8 cellular contexts compared by ENCODE assay signal in genomic region chr4:105060628-105061027, GRCh38.
A peak's percentile ranks its signal among the peaks of the same experiment; 100 is the strongest.
DNase-seq lines count a peak whose midpoint lies in the region; ATAC-seq, FAIRE-seq and TF ChIP-seq lines count a peak whose summit lies in the region.

No MANE protein-coding gene starts in this region.

- no peaks in the 10 kb centered on the region for H3K9me3 ChIP-seq in pancreas

- CTCF ChIA-PET in activated naive CD4-positive, alpha-beta T cell treated with anti-CD3 and anti-CD28 coated beads, Interleukin-2, amount 10 ng/mL, durations not matched to agents 7 days and 5 days (lab: Charles Lee), result interaction anchor here (1.3 kb wide), 1 partner anchor 80 kb away, joined by 4 read pairs; no protein-coding TSS in a partner anchor

- FAIRE-seq in GM12892 (lab: Jason Lieb, UNC) (no peak), pancreas (lab: Jason Lieb, UNC) (no peak)

- peak overlapping the region; percentile 73 for H3K27ac Mint-ChIP-seq in activated naive CD4-positive, alpha-beta T cell treated with anti-CD3 and anti-CD28 coated beads, Interleukin-2, amount 10 ng/mL, durations not matched to agents 7 days and 5 days
- H3K27ac Mint-ChIP-seq in chondrocyte (ENCODE audit: unreplicated experiment), result no peak overlapping the region

- H3K27ac ChIP-seq in HL-60 (replicated peaks) (peak overlapping the region; percentile 85), pancreas (peak overlapping the region in 2 of 4 donors; percentile 24 to 28)

- H3K27me3 Mint-ChIP-seq in activated naive CD4-positive, alpha-beta T cell treated with anti-CD3 and anti-CD28 coated beads, Interleukin-2, amount 10 ng/mL, durations not matched to agents 7 days and 5 days, result no peaks in the 10 kb centered on the region
- H3K27me3 Mint-ChIP-seq in chondrocyte (ENCODE audit: low read depth), result peaks cover 6% of the 10 kb centered on the region

- no peak overlapping the region for H3K4me3 Mint-ChIP-seq in activated naive CD4-positive, alpha-beta T cell treated with anti-CD3 and anti-CD28 coated beads, Interleukin-2, amount 10 ng/mL, durations not matched to agents 7 days and 5 days
- H3K4me3 Mint-ChIP-seq in chondrocyte (ENCODE audit: unreplicated experiment), result no peak overlapping the region

- H3K9me3 Mint-ChIP-seq in activated naive CD4-positive, alpha-beta T cell treated with anti-CD3 and anti-CD28 coated beads, Interleukin-2, amount 10 ng/mL, durations not matched to agents 7 days and 5 days, result no peaks in the 10 kb centered on the region
- peaks cover 2% of the 10 kb centered on the region for H3K9me3 Mint-ChIP-seq in chondrocyte (ENCODE audit: low read depth)

- H3K36me3 Mint-ChIP-seq in activated naive CD4-positive, alpha-beta T cell treated with anti-CD3 and anti-CD28 coated beads, Interleukin-2, amount 10 ng/mL, durations not matched to agents 7 days and 5 days, result no peaks in the 10 kb centered on the region
- H3K36me3 Mint-ChIP-seq in chondrocyte (ENCODE audit: low read depth), result no peaks in the 10 kb centered on the region

- no peaks in the 10 kb centered on the region for H3K36me3 ChIP-seq in pancreas

- DNase-seq in GM12892 (ENCODE audit: insufficient read length), result peak; percentile 28
- DNase-seq in HL-60 (ENCODE audit: low read depth in 1 of 2, low spot score in 1 of 2), result peak; percentile 50 to 79
- DNase-seq in activated naive CD4-positive, alpha-beta T cell treated with anti-CD3 and anti-CD28 coated beads, Interleukin-2, amount 10 ng/mL, durations not matched to agents 7 days and 5 days, result no peak
- no peak for DNase-seq in pancreas
- DNase-seq in chondrocyte (ENCODE audit: low spot score), result no peak
- DNase-seq in NCI-H2196 treated with DMSO at 0.1 percent for 48 hours (lab: John Stamatoyannopoulos, UW; ENCODE audit: unreplicated experiment), result no peak
- no peak for DNase-seq in NCI-H1930 (lab: John Stamatoyannopoulos, UW)

- ATAC-seq in GM21515 (IDR thresholded peaks at IDR 0.05; ENCODE audit: unreplicated experiment) (peak; percentile 89), pancreas (peak in 3 of 4 donors; percentile 14 to 65 (median 64))

- TF ChIP-seq POLR2A in GM12892 (IDR thresholded peaks at IDR 0.05; ENCODE audit: low read depth, low read length), result no peak

- no peak overlapping the region for H3K4me3 ChIP-seq in HL-60 (replicated peaks; ENCODE audit: insufficient read depth, low read length)
- no peak overlapping the region for H3K4me3 ChIP-seq in pancreas

- TF ChIP-seq CTCF in HL-60 (IDR thresholded peaks at IDR 0.05; ENCODE audit: insufficient read depth, low read length) (no peak), pancreas (IDR thresholded peaks at IDR 0.05) (no peak), chondrocyte (IDR thresholded peaks at IDR 0.05) (no peak)

- H3K4me1 ChIP-seq in pancreas, result peaks cover 4 to 15% (median 9%) of the 10 kb centered on the region in 3 donors

- H3K27me3 ChIP-seq in HL-60 (ENCODE audit: insufficient read depth, poor library complexity, severe bottlenecking) (no peaks in the 10 kb centered on the region), pancreas (no peaks in the 10 kb centered on the region)

- intact Hi-C loops in pancreas (cut with DNase I), result no loop called here

- H3K4me1 Mint-ChIP-seq in activated naive CD4-positive, alpha-beta T cell treated with anti-CD3 and anti-CD28 coated beads, Interleukin-2, amount 10 ng/mL, durations not matched to agents 7 days and 5 days, result peaks cover 23% of the 10 kb centered on the region
- peaks cover 4% of the 10 kb centered on the region for H3K4me1 Mint-ChIP-seq in chondrocyte (ENCODE audit: low read depth)

- 65 to 66% methylated on average over 1 of the region's 1 CpG for WGBS in pancreas, 2 donors

Comparison
In these comparisons a context has a peak if more than half of its experiments do, and no peak if none do; other contexts are left out.
1. DNase-seq: peak in GM12892 (single experiment) and HL-60 (2 of 2); none in activated naive CD4-positive, alpha-beta T cell treated with anti-CD3 and anti-CD28 coated beads, Interleukin-2, amount 10 ng/mL, durations not matched to agents 7 days and 5 days (single experiment), pancreas (0 of 6), chondrocyte (single experiment), NCI-H2196 treated with DMSO at 0.1 percent for 48 hours (single experiment) and NCI-H1930 (0 of 2).